Comparison of ENCODE assay signal across 29 cellular contexts in the genomic region with DNA sequence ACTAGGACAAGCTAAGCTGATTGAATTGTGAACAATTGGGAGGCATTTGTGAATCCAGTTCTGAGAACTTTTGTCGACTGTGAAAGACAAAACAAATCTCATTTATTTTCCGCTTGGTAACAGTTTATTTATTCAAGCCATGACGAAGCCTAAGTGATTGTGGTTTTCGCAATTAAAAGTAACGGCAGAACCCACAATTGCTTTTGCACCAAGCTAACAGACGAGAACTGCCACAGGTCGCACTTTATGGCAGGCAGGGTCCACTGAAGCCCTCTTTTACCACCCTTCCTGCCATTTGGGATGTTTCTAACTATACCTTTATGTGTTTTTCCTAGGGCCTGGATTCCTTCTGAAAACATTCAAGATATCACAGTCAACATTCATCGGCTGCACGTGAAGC.
"Had no signal": no experiment of that assay in that cellular context is flagged by ENCODE, and none has a peak within 500 bp of the region (broad histone marks: within the 10 kb centered on the region; RNA-seq: fewer than 3 reads in every experiment).

No MANE protein-coding gene starts in this region.

- H3K9me3 Mint-ChIP-seq: activated B cell treated with CpG ODN at 0.5 μM for 24 hours; activated CD8-positive, alpha-beta T cell treated with anti-CD3 and anti-CD28 coated beads for 36 hours; activated naive CD4-positive, alpha-beta T cell treated with anti-CD3 and anti-CD28 coated beads for 36 hours; activated naive CD4-positive, alpha-beta T cell treated with anti-CD3 and anti-CD28 coated beads, Interleukin-2, amount 50 U/mL, for 24 hours; activated naive CD8-positive, alpha-beta T cell treated with anti-CD3 and anti-CD28 coated beads for 36 hours; activated naive CD8-positive, alpha-beta T cell treated with anti-CD3 and anti-CD28 coated beads, Interleukin-2, amount 50 U/mL, for 24 hours; activated T-cell treated with anti-CD3 and anti-CD28 coated beads, Interleukin-2, amount 50 U/mL, for 4 hours; activated T-helper 17 cell treated with anti-CD3 and anti-CD28 coated beads, Interleukin-2, amount 50 U/mL, for 72 hours; endodermal cell; T-helper 2 cell treated with Interferon-gamma antibody and Interleukin-4, amounts not matched to agents 5 μg/mL and 100 μg/mL, for 36 hours had no signal

- H3K27me3 Mint-ChIP-seq: activated B cell treated with CpG ODN at 0.5 μM for 24 hours; activated CD8-positive, alpha-beta T cell treated with anti-CD3 and anti-CD28 coated beads for 36 hours; activated naive CD4-positive, alpha-beta T cell treated with anti-CD3 and anti-CD28 coated beads, Interleukin-2, amount 50 U/mL, for 24 hours; activated naive CD8-positive, alpha-beta T cell treated with anti-CD3 and anti-CD28 coated beads for 36 hours; activated naive CD8-positive, alpha-beta T cell treated with anti-CD3 and anti-CD28 coated beads, Interleukin-2, amount 50 U/mL, for 24 hours; activated T-helper 17 cell treated with anti-CD3 and anti-CD28 coated beads, Interleukin-2, amount 50 U/mL, for 72 hours; T-helper 17 cell had no signal

- DNase-seq: activated B cell treated with CpG ODN at 0.5 μM for 24 hours; activated CD4-positive, alpha-beta T cell treated with anti-CD3 and anti-CD28 coated beads for 48 hours; activated CD4-positive, alpha-beta T cell treated with anti-CD3 and anti-CD28 coated beads, Interleukin-2, amount 50 U/mL, for 1 hour; activated CD4-positive, alpha-beta T cell treated with anti-CD3 and anti-CD28 coated beads, Interleukin-2, amount 50 U/mL, for 48 hours; activated CD8-positive, alpha-beta memory T cell treated with anti-CD3 and anti-CD28 coated beads, Interleukin-2, amount 50 U/mL, for 48 hours; activated CD8-positive, alpha-beta T cell treated with anti-CD3 and anti-CD28 coated beads for 36 hours; activated effector memory CD4-positive, alpha-beta T cell treated with Interleukin-2 at 50 U/mL for 16 hours; activated naive CD4-positive, alpha-beta T cell treated with anti-CD3 and anti-CD28 coated beads for 36 hours; activated naive CD8-positive, alpha-beta T cell treated with anti-CD3 and anti-CD28 coated beads for 36 hours; activated naive CD8-positive, alpha-beta T cell treated with anti-CD3 and anti-CD28 coated beads, Interleukin-2, amount 50 U/mL, for 24 hours; activated T-cell treated with anti-CD3 and anti-CD28 coated beads, Interleukin-2, amount 50 U/mL, for 4 hours; brain microvascular endothelial cell; effector CD8-positive, alpha-beta T cell; endodermal cell; foreskin fibroblast; head of caudate nucleus; T-helper 1 cell; T-helper 17 cell; T1000; WERI-Rb-1 had no signal

- ATAC-seq: activated CD4-positive, CD25-positive, alpha-beta regulatory T cell treated with anti-CD3 and anti-CD28 coated beads, Interleukin-2, amount 50 U/mL, for 24 hours; activated CD8-positive, alpha-beta T cell treated with anti-CD3 and anti-CD28 coated beads for 36 hours; activated naive CD8-positive, alpha-beta T cell treated with anti-CD3 and anti-CD28 coated beads, Interleukin-2, amount 50 U/mL, for 24 hours; activated T-cell treated with anti-CD3 and anti-CD28 coated beads, Interleukin-2, amount 50 U/mL, for 4 hours; activated T-helper 17 cell treated with anti-CD3 and anti-CD28 coated beads, Interleukin-2, amount 50 U/mL, for 72 hours; esophagus mucosa; T-helper 17 cell had no signal

- H3K4me3 Mint-ChIP-seq: activated B cell treated with CpG ODN at 0.5 μM for 24 hours; activated CD8-positive, alpha-beta T cell treated with anti-CD3 and anti-CD28 coated beads for 36 hours; activated naive CD4-positive, alpha-beta T cell treated with anti-CD3 and anti-CD28 coated beads for 36 hours; activated naive CD4-positive, alpha-beta T cell treated with anti-CD3 and anti-CD28 coated beads, Interleukin-2, amount 50 U/mL, for 24 hours; activated naive CD8-positive, alpha-beta T cell treated with anti-CD3 and anti-CD28 coated beads for 36 hours; activated naive CD8-positive, alpha-beta T cell treated with anti-CD3 and anti-CD28 coated beads, Interleukin-2, amount 50 U/mL, for 24 hours; activated T-cell treated with anti-CD3 and anti-CD28 coated beads, Interleukin-2, amount 50 U/mL, for 4 hours; activated T-helper 17 cell treated with anti-CD3 and anti-CD28 coated beads, Interleukin-2, amount 50 U/mL, for 72 hours; endodermal cell; T-helper 17 cell; T-helper 2 cell treated with Interferon-gamma antibody and Interleukin-4, amounts not matched to agents 5 μg/mL and 100 μg/mL, for 36 hours had no signal

- H3K4me3 ChIP-seq: ascending aorta had no signal

- FAIRE-seq: bronchial epithelial cell, colon, frontal cortex had no signal

- H3K27me3 ChIP-seq: ascending aorta, brain microvascular endothelial cell had no signal

- H3K4me1 Mint-ChIP-seq: activated B cell treated with CpG ODN at 0.5 μM for 24 hours; activated naive CD4-positive, alpha-beta T cell treated with anti-CD3 and anti-CD28 coated beads, Interleukin-2, amount 50 U/mL, for 24 hours; activated naive CD8-positive, alpha-beta T cell treated with anti-CD3 and anti-CD28 coated beads for 36 hours; activated naive CD8-positive, alpha-beta T cell treated with anti-CD3 and anti-CD28 coated beads, Interleukin-2, amount 50 U/mL, for 24 hours; activated T-helper 17 cell treated with anti-CD3 and anti-CD28 coated beads, Interleukin-2, amount 50 U/mL, for 72 hours; T-helper 17 cell had no signal

- H3K9me3 ChIP-seq: ascending aorta had no signal

- H3K27ac ChIP-seq: ascending aorta, brain microvascular endothelial cell, WERI-Rb-1 had no signal

- H3K27ac Mint-ChIP-seq: activated B cell treated with CpG ODN at 0.5 μM for 24 hours; activated CD8-positive, alpha-beta T cell treated with anti-CD3 and anti-CD28 coated beads for 36 hours; activated naive CD4-positive, alpha-beta T cell treated with anti-CD3 and anti-CD28 coated beads for 36 hours; activated naive CD4-positive, alpha-beta T cell treated with anti-CD3 and anti-CD28 coated beads, Interleukin-2, amount 50 U/mL, for 24 hours; activated naive CD8-positive, alpha-beta T cell treated with anti-CD3 and anti-CD28 coated beads for 36 hours; activated naive CD8-positive, alpha-beta T cell treated with anti-CD3 and anti-CD28 coated beads, Interleukin-2, amount 50 U/mL, for 24 hours; activated T-helper 17 cell treated with anti-CD3 and anti-CD28 coated beads, Interleukin-2, amount 50 U/mL, for 72 hours; endodermal cell; T-helper 17 cell; T-helper 2 cell treated with Interferon-gamma antibody and Interleukin-4, amounts not matched to agents 5 μg/mL and 100 μg/mL, for 36 hours had no signal
